9 cellular contexts compared by ENCODE assay signal in the genomic region with DNA sequence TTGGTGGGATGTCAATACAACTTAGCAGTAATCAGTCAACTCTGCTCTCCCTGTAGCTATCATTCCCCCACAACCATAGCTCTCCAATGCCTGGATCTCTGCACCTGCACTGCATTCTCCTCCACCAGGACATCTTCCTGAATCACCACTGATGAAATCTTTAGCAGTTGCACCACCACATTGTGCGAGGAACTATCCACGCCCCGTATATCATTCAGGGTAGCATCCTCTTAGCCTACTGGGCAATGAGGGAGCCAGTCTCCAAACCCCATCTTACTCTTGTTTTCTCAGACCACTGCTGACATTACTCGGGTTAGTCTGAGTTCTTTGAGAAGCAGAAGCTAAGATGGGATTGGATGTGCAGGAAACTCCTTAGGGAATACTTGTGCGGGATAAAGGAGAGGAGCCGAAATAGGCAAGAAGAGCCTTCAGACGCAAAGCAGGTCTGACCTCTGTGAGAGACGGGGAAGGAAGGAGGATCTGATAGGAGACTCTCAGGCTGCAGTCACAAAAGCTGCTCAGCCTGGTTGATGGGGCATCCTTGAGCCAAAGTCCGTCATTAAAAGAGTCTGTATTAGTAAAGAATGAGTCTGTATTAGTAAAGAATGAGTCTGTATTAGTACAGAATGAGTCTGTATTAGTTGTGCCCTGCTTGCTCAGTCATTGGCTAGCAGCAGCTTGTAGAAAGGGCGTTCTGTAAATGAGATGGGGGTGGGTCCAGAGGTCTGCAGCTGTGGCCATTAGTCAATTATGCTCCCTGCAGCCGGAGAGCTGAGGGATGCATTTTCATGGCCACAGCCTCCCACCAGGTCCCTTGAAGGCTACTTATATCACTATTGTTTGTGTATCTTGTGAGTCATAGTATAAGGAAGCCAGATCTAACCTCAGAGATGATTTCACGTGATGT. TPM values are rescaled to one million over a fixed set of nuclear protein-coding genes. Genes with fewer than 3 reads are reported as not detected.
DNase-seq lines count a peak whose midpoint lies in the region; ATAC-seq, FAIRE-seq and TF ChIP-seq lines count a peak whose summit lies in the region.
"Had no signal": no experiment of that assay in that cellular context is flagged by ENCODE, and none has a peak within 500 bp of the region (broad histone marks: within the 10 kb centered on the region; RNA-seq: fewer than 3 reads in every experiment).

No MANE protein-coding gene starts in this region.

- no peaks in the 10 kb centered on the region for H3K36me3 ChIP-seq in MM.1S (replicated peaks; ENCODE audit: insufficient read depth, low read length)

- no peak for ATAC-seq in HG03571 (IDR thresholded peaks at IDR 0.05; ENCODE audit: unreplicated experiment)
- ATAC-seq in CD4-positive, alpha-beta T cell (ENCODE audit: poor library complexity): no peak

- no peaks in the 10 kb centered on the region for H3K4me1 ChIP-seq in MM.1S (ENCODE audit: low read length)
- H3K4me1 ChIP-seq: parathyroid adenoma had no signal

- peaks cover 3% of the 10 kb centered on the region for H3K27me3 Mint-ChIP-seq in glutamatergic neuron (ENCODE audit: unreplicated experiment)
- H3K27me3 Mint-ChIP-seq in CD4-positive, alpha-beta T cell: no peaks in the 10 kb centered on the region
- H3K27me3 Mint-ChIP-seq in activated naive CD4-positive, alpha-beta T cell treated with anti-CD3 and anti-CD28 coated beads, Interleukin-2, amount 10 ng/mL, durations not matched to agents 7 days and 5 days: peaks cover 21% of the 10 kb centered on the region

- TF ChIP-seq CTCF in AG04450 (IDR thresholded peaks at IDR 0.05; ENCODE audit: low read depth, low read length) (no peak), glutamatergic neuron (IDR thresholded peaks at IDR 0.05; ENCODE audit: partially characterized antibody, unreplicated experiment) (no peak), MM.1S (IDR thresholded peaks at IDR 0.05; ENCODE audit: low read length) (no peak)
- TF ChIP-seq CTCF in CD4-positive, alpha-beta T cell (IDR thresholded peaks at IDR 0.05): no peak

- no peak for FAIRE-seq in H54 (lab: Jason Lieb, UNC)

- POLR2A ChIA-PET in AG04450 (lab: Yijun Ruan, JAX): interaction anchor here (0.6 to 1.8 kb wide), 7 partner anchors 17 to 67 kb away, joined by 3 to 15 read pairs (median 5); a partner anchor contains a TSS
- POLR2A ChIA-PET in CD4-positive, alpha-beta T cell (lab: Charles Lee): no interaction called here

- H3K4me3 Mint-ChIP-seq in glutamatergic neuron (ENCODE audit: unreplicated experiment): peak overlapping the region; percentile 47
- H3K4me3 Mint-ChIP-seq in CD4-positive, alpha-beta T cell: no peak overlapping the region
- no peak overlapping the region for H3K4me3 Mint-ChIP-seq in activated naive CD4-positive, alpha-beta T cell treated with anti-CD3 and anti-CD28 coated beads, Interleukin-2, amount 10 ng/mL, durations not matched to agents 7 days and 5 days

- peak; percentile 99 for DNase-seq in AG04450 (ENCODE audit: low read depth, low spot score)
- DNase-seq in H54 (ENCODE audit: insufficient read length, low spot score): peak; percentile 50
- DNase-seq in SW480 (ENCODE audit: low spot score): peak; percentile 72
- DNase-seq in glutamatergic neuron: peak; percentile 38
- DNase-seq in MM.1S: no peak
- DNase-seq in CD4-positive, alpha-beta T cell: no peak
- no peak for DNase-seq in activated naive CD4-positive, alpha-beta T cell treated with anti-CD3 and anti-CD28 coated beads, Interleukin-2, amount 10 ng/mL, durations not matched to agents 7 days and 5 days

- CTCF ChIA-PET in AG04450 (lab: Charles Lee): interaction anchor here (3.0 to 7.9 kb wide), 2 partner anchors 11 to 136 kb away, joined by 17 to 72 read pairs; no protein-coding TSS in a partner anchor
- CTCF ChIA-PET in CD4-positive, alpha-beta T cell (lab: Charles Lee): interaction anchor here (1.7 kb wide), 1 partner anchor 11 kb away, joined by 6 read pairs; no protein-coding TSS in a partner anchor
- CTCF ChIA-PET in activated naive CD4-positive, alpha-beta T cell treated with anti-CD3 and anti-CD28 coated beads, Interleukin-2, amount 10 ng/mL, durations not matched to agents 7 days and 5 days (lab: Charles Lee): interaction anchor here (0.7 to 2.2 kb wide), 2 partner anchors 11 to 137 kb away, joined by 3 to 7 read pairs; no protein-coding TSS in a partner anchor

- H3K36me3 Mint-ChIP-seq in glutamatergic neuron (ENCODE audit: unreplicated experiment): peaks cover 6% of the 10 kb centered on the region
- H3K36me3 Mint-ChIP-seq in CD4-positive, alpha-beta T cell (ENCODE audit: low read depth): no peaks in the 10 kb centered on the region
- H3K36me3 Mint-ChIP-seq in activated naive CD4-positive, alpha-beta T cell treated with anti-CD3 and anti-CD28 coated beads, Interleukin-2, amount 10 ng/mL, durations not matched to agents 7 days and 5 days: no peaks in the 10 kb centered on the region

- no peaks in the 10 kb centered on the region for H3K9me3 ChIP-seq in AG04450 (ENCODE audit: control insufficient read depth, insufficient read depth, low read length)
- no peaks in the 10 kb centered on the region for H3K9me3 ChIP-seq in MM.1S (replicated peaks; ENCODE audit: insufficient read depth, low read length)
- H3K9me3 ChIP-seq in CD4-positive, alpha-beta T cell (ENCODE audit: control insufficient read depth, low read length): no peaks in the 10 kb centered on the region

- H2AFZ ChIP-seq in MM.1S (ENCODE audit: low read length): no peak overlapping the region
- H2AFZ ChIP-seq: parathyroid adenoma had no signal

- H3K79me2 ChIP-seq in MM.1S (ENCODE audit: low read length): no peaks in the 10 kb centered on the region
- H3K79me2 ChIP-seq: parathyroid adenoma had no signal

- H4K20me1 ChIP-seq in MM.1S (ENCODE audit: insufficient read depth, low read length): no peaks in the 10 kb centered on the region

- H3K4me3 ChIP-seq in AG04450 (ENCODE audit: low read depth, low read length): peak overlapping the region; percentile 27
- H3K4me3 ChIP-seq in MM.1S (ENCODE audit: low read length): no peak overlapping the region

- TF ChIP-seq POLR2A in H54 (IDR thresholded peaks at IDR 0.05; ENCODE audit: low read depth, low read length): no peak

- peaks cover 9% of the 10 kb centered on the region for H3K9me3 Mint-ChIP-seq in glutamatergic neuron (ENCODE audit: unreplicated experiment)
- H3K9me3 Mint-ChIP-seq in CD4-positive, alpha-beta T cell: no peaks in the 10 kb centered on the region
- no peaks in the 10 kb centered on the region for H3K9me3 Mint-ChIP-seq in activated naive CD4-positive, alpha-beta T cell treated with anti-CD3 and anti-CD28 coated beads, Interleukin-2, amount 10 ng/mL, durations not matched to agents 7 days and 5 days

- H3K27me3 ChIP-seq in AG04450 (ENCODE audit: control insufficient read depth, insufficient read depth, low read length) (no peaks in the 10 kb centered on the region), MM.1S (replicated peaks; ENCODE audit: insufficient read depth, low read length) (no peaks in the 10 kb centered on the region)
- no peaks in the 10 kb centered on the region for H3K27me3 ChIP-seq in CD4-positive, alpha-beta T cell (ENCODE audit: control insufficient read depth, insufficient read depth, low read length)

- H3K4me2 ChIP-seq in MM.1S (ENCODE audit: low read depth, low read length): no peak overlapping the region

- H3K4me1 Mint-ChIP-seq in glutamatergic neuron (ENCODE audit: low read depth, unreplicated experiment): peaks cover 12% of the 10 kb centered on the region
- peaks cover 6% of the 10 kb centered on the region for H3K4me1 Mint-ChIP-seq in CD4-positive, alpha-beta T cell (ENCODE audit: low read depth)
- no peaks in the 10 kb centered on the region for H3K4me1 Mint-ChIP-seq in activated naive CD4-positive, alpha-beta T cell treated with anti-CD3 and anti-CD28 coated beads, Interleukin-2, amount 10 ng/mL, durations not matched to agents 7 days and 5 days

- H3K27ac Mint-ChIP-seq in glutamatergic neuron (ENCODE audit: unreplicated experiment): no peak overlapping the region
- no peak overlapping the region for H3K27ac Mint-ChIP-seq in CD4-positive, alpha-beta T cell
- no peak overlapping the region for H3K27ac Mint-ChIP-seq in activated naive CD4-positive, alpha-beta T cell treated with anti-CD3 and anti-CD28 coated beads, Interleukin-2, amount 10 ng/mL, durations not matched to agents 7 days and 5 days

- H3K9ac ChIP-seq in MM.1S (ENCODE audit: low read length): no peak overlapping the region
- H3K9ac ChIP-seq: parathyroid adenoma had no signal

- no peaks in the 10 kb centered on the region for H3K9me2 ChIP-seq in MM.1S (replicated peaks; ENCODE audit: insufficient read depth, low read length)

- H3K27ac ChIP-seq in AG04450 (ENCODE audit: low read depth, low read length): peak overlapping the region; percentile 89
- no peak overlapping the region for H3K27ac ChIP-seq in MM.1S (ENCODE audit: low read length)
- H3K27ac ChIP-seq in CD4-positive, alpha-beta T cell (ENCODE audit: low read depth, low read length): no peak overlapping the region
- H3K27ac ChIP-seq: parathyroid adenoma had no signal

- intact Hi-C loops in CD4-positive, alpha-beta T cell (cut with DNase I, micrococcal nuclease): no loop called here

- H3F3A ChIP-seq in MM.1S (ENCODE audit: insufficient read depth, low read length): no peaks in the 10 kb centered on the region

RNA-seq across cellular contexts. Expression of a gene that starts 49.6 kb away (rescaled TPM):
- polyA plus RNA-seq in AG04450 (2011; rRNA removed): 46.7 and 49.8 TPM in 2 replicates
- 86.4 and 86.8 TPM in 2 replicates for polyA minus RNA-seq in AG04450 (2011; rRNA and poly(A)+ RNA removed)
- 28.2 TPM for total RNA-seq in glutamatergic neuron (ENCODE audit: unreplicated experiment)
- total RNA-seq in CD4-positive, alpha-beta T cell: 100 to 1,000 TPM; 118 to 127 TPM

Comparison
In these comparisons a context has a peak if more than half of its experiments do, and no peak if none do; other contexts are left out.
1. DNase-seq: peak in AG04450 (single experiment), H54 (single experiment), SW480 (single experiment) and glutamatergic neuron (single experiment); none in MM.1S (single experiment), CD4-positive, alpha-beta T cell (0 of 10) and activated naive CD4-positive, alpha-beta T cell treated with anti-CD3 and anti-CD28 coated beads, Interleukin-2, amount 10 ng/mL, durations not matched to agents 7 days and 5 days (single experiment).